ENCODE assay signal across 15 cellular contexts in the genomic region with DNA sequence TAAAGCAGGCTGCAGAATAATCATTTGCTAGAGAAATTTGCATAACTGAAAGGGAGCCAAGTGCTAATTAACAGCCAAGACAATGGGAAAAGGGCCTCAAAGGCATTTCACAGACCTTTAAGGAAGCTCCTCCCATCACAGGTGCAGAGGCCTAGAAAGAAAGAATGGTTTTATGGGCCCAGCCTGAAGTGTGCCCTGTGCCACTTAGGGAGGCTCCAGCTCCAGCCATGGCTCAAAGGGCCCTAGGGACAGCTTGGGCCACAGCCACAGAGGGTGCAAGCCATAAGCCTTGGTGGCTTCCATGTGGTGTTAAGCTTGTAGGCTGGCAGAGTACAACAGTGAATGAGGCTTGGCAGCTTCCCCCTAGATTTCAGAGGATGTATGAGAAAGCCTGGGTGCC. TPM values are rescaled to one million over a fixed set of nuclear protein-coding genes. Genes with fewer than 3 reads are reported as not detected.
DNase-seq lines count a peak whose midpoint lies in the region; ATAC-seq and TF ChIP-seq lines count a peak whose summit lies in the region.
"Had no signal": no experiment of that assay in that cellular context is flagged by ENCODE, and none has a peak within 500 bp of the region (broad histone marks: within the 10 kb centered on the region; RNA-seq: fewer than 3 reads in every experiment).

No MANE protein-coding gene starts in this region.

- H3K4me1 ChIP-seq in OCI-LY7 (ENCODE audit: insufficient read depth, low read length, poor library complexity, severe bottlenecking), result peaks cover 74% of the 10 kb centered on the region

- peak overlapping the region; percentile 24 for H3K4me3 ChIP-seq in OCI-LY7 (ENCODE audit: low read depth, low read length, poor library complexity, severe bottlenecking)
- H3K4me3 ChIP-seq: thoracic aorta had no signal

- peak overlapping the region; percentile 59 for H3K4me2 ChIP-seq in OCI-LY7 (ENCODE audit: low read length)

- no peaks in the 10 kb centered on the region for H3K36me3 ChIP-seq in OCI-LY7 (ENCODE audit: insufficient read depth, low read length)
- H3K36me3 ChIP-seq: thoracic aorta had no signal

- no peaks in the 10 kb centered on the region for H3K9me3 ChIP-seq in OCI-LY7 (ENCODE audit: low read length)
- H3K9me3 ChIP-seq: thoracic aorta had no signal

- no peak for ATAC-seq in HG03520 (IDR thresholded peaks at IDR 0.05; ENCODE audit: unreplicated experiment)
- ATAC-seq: sciatic nerve had no signal

- DNase-seq in NCI-H510A treated with DMSO at 0.1 percent for 48 hours (lab: John Stamatoyannopoulos, UW) (peak; percentile 5), NCI-H510A (lab: John Stamatoyannopoulos, UW) (no peak), OCI-LY7 (ENCODE audit: low spot score) (peak; percentile 84), iPS-NIHi11 (ENCODE audit: low spot score) (peak; percentile 29), ureter (ENCODE audit: low spot score) (peak; percentile 34), middle frontal gyrus (ENCODE audit: extremely low spot score, low spot score) (no peak), NCI-H128 (lab: John Stamatoyannopoulos, UW; ENCODE audit: unreplicated experiment) (no peak)
- DNase-seq: activated naive CD8-positive, alpha-beta T cell treated with anti-CD3 and anti-CD28 coated beads, Interleukin-2, amount 10 ng/mL, durations not matched to agents 7 days and 5 days; GOT3; NCI-H2171 treated with DMSO at 0.1 percent for 48 hours; T1000 had no signal

- no TSS peak for BruUV-seq in OCI-LY7 (replicated peaks; lab: Mats Ljungman, UMichigan)

- H3K27ac ChIP-seq in OCI-LY7 (ENCODE audit: low read depth, low read length, poor library complexity, severe bottlenecking), result peak overlapping the region; percentile 76
- H3K27ac ChIP-seq: thoracic aorta had no signal

- H3K9me2 ChIP-seq in OCI-LY7 (ENCODE audit: insufficient read depth, low read length), result no peaks in the 10 kb centered on the region

- no peaks in the 10 kb centered on the region for H3K79me2 ChIP-seq in OCI-LY7 (ENCODE audit: insufficient read depth, low read depth, low read length)

- CTCF ChIA-PET in OCI-LY7 (lab: Charles Lee; ENCODE audit: unreplicated experiment), result no interaction called here

- intact Hi-C loops in OCI-LY7 (cut with micrococcal nuclease; ENCODE audit: unreplicated experiment), result loop anchor here (1.0 to 5.0 kb wide), 3 partner anchors 47 to 154 kb away; a partner anchor contains a TSS

- H4K20me1 ChIP-seq in OCI-LY7 (ENCODE audit: insufficient read depth, low read length), result no peaks in the 10 kb centered on the region

- POLR2A ChIA-PET in OCI-LY7 (lab: Charles Lee), result no interaction called here

- peak overlapping the region; percentile 48; the same call in 1 of the 2 replicates for H2AFZ ChIP-seq in OCI-LY7 (ENCODE audit: low read length)

- no peak for TF ChIP-seq CTCF in OCI-LY7 (conservative IDR thresholded peaks at IDR 0.05; ENCODE audit: low read length)

RNA-seq across cellular contexts. Expression of a gene that starts 50.1 kb away (rescaled TPM):
- total RNA-seq in OCI-LY7 (2014; rRNA removed; shearing (Covaris generic)), result 0.47 and 0.80 TPM in 2 replicates
- total RNA-seq in OCI-LY7 (2022) (0.17 TPM in 1 of 2 replicates, not detected in the other), ureter (20.7 TPM)
- total RNA-seq: A172 had no signal

Comparison
In these comparisons a context has a peak if more than half of its experiments do, and no peak if none do; other contexts are left out.
1. DNase-seq: peak in NCI-H510A treated with DMSO at 0.1 percent for 48 hours (single experiment), OCI-LY7 (single experiment), iPS-NIHi11 (single experiment) and ureter (single experiment); none in NCI-H510A (single experiment), middle frontal gyrus (single experiment) and NCI-H128 (single experiment).
2. RNA of a gene that starts 50.1 kb away (total RNA-seq): 20.7 TPM in ureter (single experiment); 0.17 to 0.80 TPM in OCI-LY7; every median in the first group is over 10 times any median in the second.